Comparison of ENCODE assay signal across 9 cellular contexts in the genomic region with DNA sequence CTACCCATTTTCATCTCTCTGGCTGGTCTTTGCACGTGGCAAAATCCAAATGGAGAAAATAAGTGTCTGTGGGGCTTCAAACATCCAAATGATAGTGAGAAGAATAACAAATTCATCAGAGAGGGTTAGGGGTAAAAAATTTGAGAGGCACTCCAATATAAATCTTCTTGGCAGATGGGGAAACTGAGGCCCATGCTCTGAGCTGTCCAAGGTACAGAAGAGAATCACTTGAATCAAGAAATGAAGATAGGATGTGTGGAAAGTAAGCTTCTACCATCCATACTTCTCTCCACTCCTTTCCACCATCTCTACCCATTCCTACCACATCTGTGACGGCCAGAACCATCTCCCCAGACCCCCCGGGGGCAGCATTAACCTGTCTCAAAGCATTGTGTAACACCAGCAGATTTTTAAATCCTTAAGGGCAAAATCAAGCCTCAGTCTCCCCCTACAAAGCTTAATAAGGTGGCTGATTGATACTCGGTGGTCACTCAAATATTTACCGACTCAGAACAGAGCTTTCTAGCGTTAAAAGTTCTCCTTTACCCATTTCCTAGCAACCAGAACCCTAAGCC. TPM values are rescaled to one million over a fixed set of nuclear protein-coding genes. Genes with fewer than 3 reads are reported as not detected.
DNase-seq lines count a peak whose midpoint lies in the region; ATAC-seq and TF ChIP-seq lines count a peak whose summit lies in the region.
"Had no signal": no experiment of that assay in that cellular context is flagged by ENCODE, and none has a peak within 500 bp of the region (broad histone marks: within the 10 kb centered on the region; RNA-seq: fewer than 3 reads in every experiment).

No MANE protein-coding gene starts in this region.

- H3K4me3 ChIP-seq in adipocyte (ENCODE audit: low read length) (peak overlapping the region; percentile 93), liver (ENCODE audit: low read depth in 1 of 3, low read length in 3 of 3) (peak overlapping the region; percentile 67 to 96 (median 77)), tibial artery (peak overlapping the region; percentile 87 to 92)

- H3K36me3 Mint-ChIP-seq in activated naive CD4-positive, alpha-beta T cell treated with anti-CD3 and anti-CD28 coated beads for 36 hours (ENCODE audit: low read depth), result peaks cover 13% of the 10 kb centered on the region

- TF ChIP-seq RAD21 in liver (IDR thresholded peaks at IDR 0.05), result no peak

- H3K27ac ChIP-seq in liver (ENCODE audit: low read depth in 1 of 2, low read length in 2 of 2), result peak overlapping the region; percentile 88 to 89
- peak overlapping the region; percentile 85 to 90 for H3K27ac ChIP-seq in tibial artery

- H3K27me3 Mint-ChIP-seq in activated naive CD4-positive, alpha-beta T cell treated with anti-CD3 and anti-CD28 coated beads for 36 hours (ENCODE audit: low read depth), result no peaks in the 10 kb centered on the region

- no peaks in the 10 kb centered on the region for H3K9me3 Mint-ChIP-seq in activated naive CD4-positive, alpha-beta T cell treated with anti-CD3 and anti-CD28 coated beads for 36 hours

- CTCF ChIA-PET in activated naive CD4-positive, alpha-beta T cell treated with anti-CD3 and anti-CD28 coated beads for 36 hours (lab: Charles Lee), result interaction anchor here (0.6 to 1.9 kb wide), 2 partner anchors 183 to 836 kb away, joined by 3 to 4 read pairs; no protein-coding TSS in a partner anchor

- TF ChIP-seq CTCF in liver (IDR thresholded peaks at IDR 0.05; ENCODE audit: low read depth, low read length, missing input control) (no peak), tibial artery (IDR thresholded peaks at IDR 0.05) (no peak)

- WGBS in liver, result 14% methylated on average over 6 of the region's 6 CpGs

- H3K9me3 ChIP-seq in adipocyte (ENCODE audit: control insufficient read depth, low read length) (no peaks in the 10 kb centered on the region), liver (ENCODE audit: control insufficient read depth in 4 of 4, low read length in 3 of 4) (no peaks in the 10 kb centered on the region), tibial artery (no peaks in the 10 kb centered on the region)

- H3K36me3 ChIP-seq in adipocyte (ENCODE audit: control insufficient read depth, insufficient read depth, low read length, severe bottlenecking), result peaks cover 14% of the 10 kb centered on the region
- H3K36me3 ChIP-seq in liver (ENCODE audit: control insufficient read depth in 4 of 4, insufficient read depth in 3 of 4, low read depth in 1 of 4, low read length in 3 of 4), result peaks cover 0 to 14% (median 12%) of the 10 kb centered on the region in 4 donors
- H3K36me3 ChIP-seq in tibial artery, result peaks cover 0 to 12% (median 11%) of the 10 kb centered on the region in 3 donors

- ATAC-seq in GM18909 (IDR thresholded peaks at IDR 0.05; ENCODE audit: poor library complexity, unreplicated experiment), result no peak

- H3K4me1 Mint-ChIP-seq in activated naive CD4-positive, alpha-beta T cell treated with anti-CD3 and anti-CD28 coated beads for 36 hours (ENCODE audit: low read depth), result peaks cover 38% of the 10 kb centered on the region

- intact Hi-C loops in activated naive CD4-positive, alpha-beta T cell treated with anti-CD3 and anti-CD28 coated beads for 36 hours (cut with micrococcal nuclease), result loop anchor here (1.0 to 10.0 kb wide), 8 partner anchors 37 to 1295 kb away; partner anchors contain the start of genes COX15, CUTC, DNMBP and ENTPD7
- intact Hi-C loops in tibial artery (cut with DNase I; ENCODE audit: low total_unique reads), result loop anchor here (2.0 kb wide), 1 partner anchor 191 kb away; the partner anchor contains the start of gene SLC25A28

- peak overlapping the region; percentile 95 for H3K4me3 Mint-ChIP-seq in activated naive CD4-positive, alpha-beta T cell treated with anti-CD3 and anti-CD28 coated beads for 36 hours

- peak overlapping the region; percentile 88 for H3K9ac ChIP-seq in adipocyte (ENCODE audit: low read length)
- peak overlapping the region; percentile 86 to 95 for H3K9ac ChIP-seq in liver (ENCODE audit: low read depth in 1 of 2, low read length in 2 of 2)

- H3K4me1 ChIP-seq in adipocyte (ENCODE audit: control insufficient read depth, insufficient read depth, low read length) (peaks cover 19% of the 10 kb centered on the region), liver (ENCODE audit: control insufficient read depth in 4 of 4, insufficient read depth in 4 of 4, low read length in 3 of 4) (peaks cover 7 to 51% (median 42%) of the 10 kb centered on the region in 4 donors), tibial artery (peaks cover 0 to 25% (median 16%) of the 10 kb centered on the region in 4 donors)

- H3K27me3 ChIP-seq in adipocyte (replicated peaks; ENCODE audit: control insufficient read depth, insufficient read depth, low read length), result no peaks in the 10 kb centered on the region
- H3K27me3 ChIP-seq in liver (ENCODE audit: control insufficient read depth in 4 of 4, insufficient read depth in 4 of 4, low read length in 3 of 4), result no peaks in the 10 kb centered on the region
- no peaks in the 10 kb centered on the region for H3K27me3 ChIP-seq in tibial artery

- peak overlapping the region; percentile 90 for H3K27ac Mint-ChIP-seq in activated naive CD4-positive, alpha-beta T cell treated with anti-CD3 and anti-CD28 coated beads for 36 hours

- no peak for DNase-seq in activated naive CD4-positive, alpha-beta T cell treated with anti-CD3 and anti-CD28 coated beads for 36 hours
- DNase-seq in activated naive CD4-positive, alpha-beta T cell (lab: John Stamatoyannopoulos, UW), result no peak
- DNase-seq in adipocyte (ENCODE audit: low read depth) (no peak), tibial artery (no peak), NCI-H2171 treated with DMSO at 0.1 percent for 48 hours (lab: John Stamatoyannopoulos, UW) (no peak)
- no peak for DNase-seq in stimulated activated CD4-positive, alpha-beta T cell treated with anti-CD3 and anti-CD28 coated beads, Interleukin-12 subunit alpha, Interleukin-12 subunit beta, amount 100 ng/mL, for 4 hours
- DNase-seq: NCI-H2107 had no signal

TF ChIP-seq in liver, 16 proteins besides CTCF, POLR2A, EP300 and RAD21:
- no peak for TF ChIP-seq JUND (IDR thresholded peaks at IDR 0.05)
- TF ChIP-seq, protein P1, sequence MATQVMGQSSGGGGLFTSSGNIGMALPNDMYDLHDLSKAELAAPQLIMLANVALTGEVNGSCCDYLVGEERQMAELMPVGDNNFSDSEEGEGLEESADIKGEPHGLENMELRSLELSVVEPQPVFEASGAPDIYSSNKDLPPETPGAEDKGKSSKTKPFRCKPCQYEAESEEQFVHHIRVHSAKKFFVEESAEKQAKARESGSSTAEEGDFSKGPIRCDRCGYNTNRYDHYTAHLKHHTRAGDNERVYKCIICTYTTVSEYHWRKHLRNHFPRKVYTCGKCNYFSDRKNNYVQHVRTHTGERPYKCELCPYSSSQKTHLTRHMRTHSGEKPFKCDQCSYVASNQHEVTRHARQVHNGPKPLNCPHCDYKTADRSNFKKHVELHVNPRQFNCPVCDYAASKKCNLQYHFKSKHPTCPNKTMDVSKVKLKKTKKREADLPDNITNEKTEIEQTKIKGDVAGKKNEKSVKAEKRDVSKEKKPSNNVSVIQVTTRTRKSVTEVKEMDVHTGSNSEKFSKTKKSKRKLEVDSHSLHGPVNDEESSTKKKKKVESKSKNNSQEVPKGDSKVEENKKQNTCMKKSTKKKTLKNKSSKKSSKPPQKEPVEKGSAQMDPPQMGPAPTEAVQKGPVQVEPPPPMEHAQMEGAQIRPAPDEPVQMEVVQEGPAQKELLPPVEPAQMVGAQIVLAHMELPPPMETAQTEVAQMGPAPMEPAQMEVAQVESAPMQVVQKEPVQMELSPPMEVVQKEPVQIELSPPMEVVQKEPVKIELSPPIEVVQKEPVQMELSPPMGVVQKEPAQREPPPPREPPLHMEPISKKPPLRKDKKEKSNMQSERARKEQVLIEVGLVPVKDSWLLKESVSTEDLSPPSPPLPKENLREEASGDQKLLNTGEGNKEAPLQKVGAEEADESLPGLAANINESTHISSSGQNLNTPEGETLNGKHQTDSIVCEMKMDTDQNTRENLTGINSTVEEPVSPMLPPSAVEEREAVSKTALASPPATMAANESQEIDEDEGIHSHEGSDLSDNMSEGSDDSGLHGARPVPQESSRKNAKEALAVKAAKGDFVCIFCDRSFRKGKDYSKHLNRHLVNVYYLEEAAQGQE (IDR thresholded peaks at IDR 0.05), result peak; percentile 97
- no peak for TF ChIP-seq EGR1 (IDR thresholded peaks at IDR 0.05; ENCODE audit: low read depth in 2 of 2)

RNA-seq across cellular contexts. Expression of gene GOT1, which starts 0.8 kb away (rescaled TPM):
- 10 to 100 TPM; 62.6 to 67.3 TPM for total RNA-seq in activated naive CD4-positive, alpha-beta T cell treated with anti-CD3 and anti-CD28 coated beads for 36 hours
- total RNA-seq in liver, result 100 to 1,000 TPM in 1 of 2 donors, 10 to 100 TPM in 1; 73.5 to 137 TPM
- polyA plus RNA-seq in liver, result 100 to 1,000 TPM; 109 to 271 TPM
